ENCODE assay signal across 8 cellular contexts in genomic region chr21:45286671-45287437, GRCh38. TPM values are rescaled to one million over a fixed set of nuclear protein-coding genes. Genes with fewer than 3 reads are reported as not detected.
DNase-seq lines count a peak whose midpoint lies in the region; ATAC-seq, FAIRE-seq and TF ChIP-seq lines count a peak whose summit lies in the region.

No MANE protein-coding gene starts in this region.

- H3K9me3 ChIP-seq in heart right ventricle, result no peaks in the 10 kb centered on the region

- H3K36me3 ChIP-seq in heart right ventricle (peaks cover 0 to 42% (median 27%) of the 10 kb centered on the region in 9 donors), bronchial epithelial cell (ENCODE audit: control insufficient read depth, insufficient read depth, low read length) (peaks cover 15% of the 10 kb centered on the region)

- peak overlapping the region in 3 of 10 donors; percentile 82 to 90 (median 87) for H3K27ac ChIP-seq in heart right ventricle

- TF ChIP-seq CTCF in heart right ventricle (IDR thresholded peaks at IDR 0.05), result no peak
- TF ChIP-seq CTCF in bronchial epithelial cell (IDR thresholded peaks at IDR 0.05; ENCODE audit: insufficient read depth, low read length, severe bottlenecking), result no peak
- no peak for TF ChIP-seq CTCF in mesothelial cell of epicardium (IDR thresholded peaks at IDR 0.05; ENCODE audit: unreplicated experiment)

- H3K4me1 ChIP-seq in heart right ventricle, result peaks cover 13 to 31% (median 19%) of the 10 kb centered on the region in 9 donors

- no peak for TF ChIP-seq POLR2A in erythroblast (IDR thresholded peaks at IDR 0.05; ENCODE audit: low read length)

- H3K27me3 ChIP-seq in heart right ventricle (no peaks in the 10 kb centered on the region), bronchial epithelial cell (ENCODE audit: control insufficient read depth, insufficient read depth, low read length) (no peaks in the 10 kb centered on the region)

- no peaks in the 10 kb centered on the region for H3K27me3 Mint-ChIP-seq in mesothelial cell of epicardium (ENCODE audit: low read depth)

- ATAC-seq in heart right ventricle, result no peak
- ATAC-seq in Right ventricle myocardium inferior, result no peak
- ATAC-seq in HG02885 (IDR thresholded peaks at IDR 0.05; ENCODE audit: poor library complexity, unreplicated experiment), result no peak

- no peak for FAIRE-seq in bronchial epithelial cell (lab: Jason Lieb, UNC)

- H3K27ac Mint-ChIP-seq in mesothelial cell of epicardium, result peak overlapping the region; percentile 16

- H3K4me3 ChIP-seq in heart right ventricle (peak overlapping the region; percentile 41 to 77 (median 68)), bronchial epithelial cell (ENCODE audit: low read depth, low read length) (peak overlapping the region; percentile 87)

- 6 to 13% methylated on average over 47 to 54 of the region's 54 CpGs for WGBS in heart right ventricle, 2 donors

- peaks cover 23% of the 10 kb centered on the region for H3K4me1 Mint-ChIP-seq in mesothelial cell of epicardium

- intact Hi-C loops in heart right ventricle (cut with DNase I) (loop anchor here in 3 of 10 donors (10.0 kb wide), 2 partner anchors 142 to 332 kb away; no protein-coding TSS in a partner anchor), Right ventricle myocardium inferior (cut with DNase I) (no loop called here)

- H3K9me3 Mint-ChIP-seq in mesothelial cell of epicardium, result no peaks in the 10 kb centered on the region

- H3K4me3 Mint-ChIP-seq in mesothelial cell of epicardium, result peak overlapping the region; percentile 78

- peaks cover 11% of the 10 kb centered on the region for H3K36me3 Mint-ChIP-seq in mesothelial cell of epicardium

- DNase-seq in heart right ventricle (peak in 1 of 2 donors; percentile 3), Right ventricle myocardium inferior (ENCODE audit: missing footprints) (no peak), bronchial epithelial cell (ENCODE audit: low read depth) (no peak), mesothelial cell of epicardium (ENCODE audit: low spot score in 2 of 2, unreplicated experiment in 2 of 2) (no peak), amniotic stem cell (lab: John Stamatoyannopoulos, UW) (no peak), DMS 273 treated with DMSO at 0.1 percent for 48 hours (lab: John Stamatoyannopoulos, UW) (no peak), erythroblast (lab: John Stamatoyannopoulos, UW) (no peak)

RNA-seq across cellular contexts. Expression of gene POFUT2, which starts 0.8 kb away (rescaled TPM):
- total RNA-seq in heart right ventricle (10 to 100 TPM; 12.7 to 20.4 (median 16.3) TPM), Right ventricle myocardium inferior (16.9 TPM), bronchial epithelial cell (8.6 and 9.0 TPM in 2 replicates), mesothelial cell of epicardium (62.5 to 64.7 TPM (median 63.4 TPM) in 3 replicates)
- 10 to 100 TPM; 18.9 to 20.6 TPM for polyA plus RNA-seq in heart right ventricle
